ENCODE assay signal across 17 cellular contexts in genomic region chr14:32383337-32384009, GRCh38. TPM values are rescaled to one million over a fixed set of nuclear protein-coding genes. Genes with fewer than 3 reads are reported as not detected.
A peak's percentile ranks its signal among the peaks of the same experiment; 100 is the strongest.
DNase-seq lines count a peak whose midpoint lies in the region; ATAC-seq, FAIRE-seq and TF ChIP-seq lines count a peak whose summit lies in the region.
"Had no signal": no experiment of that assay in that cellular context is flagged by ENCODE, and none has a peak within 500 bp of the region (broad histone marks: within the 10 kb centered on the region; RNA-seq: fewer than 3 reads in every experiment).

No MANE protein-coding gene starts in this region.

- no peaks in the 10 kb centered on the region for H3K36me3 Mint-ChIP-seq in T-helper 17 cell (ENCODE audit: low read depth)

- no peak overlapping the region for H3K4me2 ChIP-seq in SK-N-SH

- ATAC-seq in SK-N-SH treated with all-trans-retinoic acid at 6 μM for 48 hours = peak; percentile 16; the same call in 1 of the 3 replicates
- ATAC-seq in T-helper 17 cell = no peak

- no peak for DNase-seq in SK-N-SH
- DNase-seq in bronchial epithelial cell (ENCODE audit: low read depth) = peak; percentile 70
- DNase-seq in fibroblast of the aortic adventitia (ENCODE audit: low read depth) = peak; percentile 25
- no peak for DNase-seq in effector memory CD4-positive, alpha-beta T cell
- no peak for DNase-seq in T-helper 17 cell
- no peak for DNase-seq in cerebellum (ENCODE audit: low spot score)
- no peak for DNase-seq in H4 (ENCODE audit: low spot score)
- DNase-seq: 8988T; CD4-positive, alpha-beta T cell; Kasumi-1; NCI-H1092 treated with DMSO at 0.1 percent for 48 hours; NCI-H2081 treated with DMSO at 0.1 percent for 48 hours had no signal

- H3K9me2 ChIP-seq in SK-N-SH = no peaks in the 10 kb centered on the region

- H3K36me3 ChIP-seq in SK-N-SH (replicated peaks in 1 of 2; ENCODE audit: control insufficient read depth in 1 of 2, insufficient read depth in 2 of 2, low read length in 1 of 2) (no peaks in the 10 kb centered on the region), bronchial epithelial cell (ENCODE audit: control insufficient read depth, insufficient read depth, low read length) (no peaks in the 10 kb centered on the region)
- no peaks in the 10 kb centered on the region for H3K36me3 ChIP-seq in effector memory CD4-positive, alpha-beta T cell (ENCODE audit: control insufficient read depth, insufficient read depth, low read length)
- H3K36me3 ChIP-seq: BE2C, SJSA1 had no signal

- peaks cover 27% of the 10 kb centered on the region for H3K27me3 Mint-ChIP-seq in T-helper 17 cell

- H4K20me1 ChIP-seq in SK-N-SH (ENCODE audit: insufficient read depth) = no peaks in the 10 kb centered on the region

- H3K9ac ChIP-seq in SK-N-SH = no peak overlapping the region

- POLR2A ChIA-PET in SK-N-SH (lab: Yijun Ruan, JAX) = no interaction called here

- H3K4me3 ChIP-seq in SK-N-SH (ENCODE audit: low read depth in 2 of 2, low read length in 1 of 2) (no peak overlapping the region), bronchial epithelial cell (ENCODE audit: low read depth, low read length) (no peak overlapping the region), fibroblast of the aortic adventitia (ENCODE audit: low read depth, low read length) (no peak overlapping the region)
- no peak overlapping the region for H3K4me3 ChIP-seq in effector memory CD4-positive, alpha-beta T cell (ENCODE audit: insufficient read depth, low read depth, low read length, poor library complexity, severe bottlenecking)
- H3K4me3 ChIP-seq: SJSA1 had no signal

- H3K79me2 ChIP-seq in SK-N-SH (ENCODE audit: insufficient read depth) = no peaks in the 10 kb centered on the region

- TF ChIP-seq EP300 in SK-N-SH (IDR thresholded peaks at IDR 0.05; ENCODE audit: borderline replicate concordance in 1 of 2, low read depth in 1 of 2, low read length in 1 of 2) = no peak

- FAIRE-seq in bronchial epithelial cell (lab: Jason Lieb, UNC) = no peak
- FAIRE-seq: GM19239 had no signal

- TF ChIP-seq RAD21 in SK-N-SH (IDR thresholded peaks at IDR 0.05; ENCODE audit: low read length) = no peak

- no peak overlapping the region for H3K27ac ChIP-seq in SK-N-SH (ENCODE audit: low read depth in 2 of 2, low read length in 1 of 2)
- no peak overlapping the region for H3K27ac ChIP-seq in effector memory CD4-positive, alpha-beta T cell (ENCODE audit: insufficient read depth, low read length, poor library complexity, severe bottlenecking)
- H3K27ac ChIP-seq: RWPE1, SJSA1 had no signal

- H3K27ac Mint-ChIP-seq in T-helper 17 cell = no peak overlapping the region
- H3K27ac Mint-ChIP-seq: CD4-positive, alpha-beta T cell had no signal

- H3K4me3 Mint-ChIP-seq in T-helper 17 cell = no peak overlapping the region
- H3K4me3 Mint-ChIP-seq: CD4-positive, alpha-beta T cell had no signal

- no peaks in the 10 kb centered on the region for H3K27me3 ChIP-seq in SK-N-SH (ENCODE audit: insufficient read depth)
- no peaks in the 10 kb centered on the region for H3K27me3 ChIP-seq in bronchial epithelial cell (ENCODE audit: control insufficient read depth, insufficient read depth, low read length)
- no peaks in the 10 kb centered on the region for H3K27me3 ChIP-seq in effector memory CD4-positive, alpha-beta T cell (replicated peaks; ENCODE audit: control insufficient read depth, insufficient read depth, low read length, poor library complexity, severe bottlenecking)
- H3K27me3 ChIP-seq: BE2C, SJSA1 had no signal

- H3F3A ChIP-seq in SK-N-SH (replicated peaks; ENCODE audit: insufficient read depth) = no peaks in the 10 kb centered on the region

- no peaks in the 10 kb centered on the region for H3K9me3 ChIP-seq in SK-N-SH
- H3K9me3 ChIP-seq in effector memory CD4-positive, alpha-beta T cell (ENCODE audit: control insufficient read depth, low read length) = no peaks in the 10 kb centered on the region
- H3K9me3 ChIP-seq in T-helper 17 cell (ENCODE audit: control insufficient read depth, low read length, poor library complexity, severe bottlenecking) = no peaks in the 10 kb centered on the region
- H3K9me3 ChIP-seq: BE2C had no signal

- CTCF ChIA-PET in SK-N-SH (lab: Yijun Ruan, JAX) = interaction anchor here (0.5 to 3.6 kb wide), 29 partner anchors 8 to 873 kb away, joined by 3 to 58 read pairs (median 4); partner anchors contain the start of gene ARHGAP5

- 90% methylated on average over 3 of the region's 3 CpGs for WGBS in SK-N-SH (ENCODE audit: low lambda C conversion rate)

- H3K4me1 ChIP-seq in SK-N-SH (ENCODE audit: control insufficient read depth in 1 of 2, insufficient read depth in 2 of 2, low read depth in 1 of 2, low read length in 1 of 2) = no peaks in the 10 kb centered on the region; a peak in 1 of 4 replicates
- H3K4me1 ChIP-seq in effector memory CD4-positive, alpha-beta T cell (ENCODE audit: control insufficient read depth, insufficient read depth, low read length, poor library complexity, severe bottlenecking) = no peaks in the 10 kb centered on the region
- H3K4me1 ChIP-seq: BE2C, SJSA1 had no signal

- TF ChIP-seq CTCF in SK-N-SH (IDR thresholded peaks at IDR 0.05) (no peak), bronchial epithelial cell (IDR thresholded peaks at IDR 0.05; ENCODE audit: insufficient read depth, low read length, severe bottlenecking) (no peak), fibroblast of the aortic adventitia (IDR thresholded peaks at IDR 0.05; ENCODE audit: insufficient read depth, low read length) (no peak)

- peaks cover 2% of the 10 kb centered on the region for H3K4me1 Mint-ChIP-seq in T-helper 17 cell

- H2AFZ ChIP-seq in SK-N-SH (ENCODE audit: low read depth) = no peak overlapping the region

TF ChIP-seq in SK-N-SH treated with all-trans-retinoic acid at 6 μM for 48 hours, 23 proteins besides CTCF, POLR2A, EP300 and RAD21 (continues in another document):
- TF ChIP-seq CSDC2 (CRISPR knock-in tag; IDR thresholded peaks at IDR 0.05) (no peak), BACH2 (CRISPR knock-in tag; IDR thresholded peaks at IDR 0.05; ENCODE audit: borderline replicate concordance) (no peak), ZC3H10 (CRISPR knock-in tag; IDR thresholded peaks at IDR 0.05) (no peak), PATZ1 (CRISPR knock-in tag; IDR thresholded peaks at IDR 0.05; ENCODE audit: borderline replicate concordance) (no peak), PPARA (CRISPR knock-in tag; IDR thresholded peaks at IDR 0.05; ENCODE audit: borderline replicate concordance) (no peak), SNAI2 (CRISPR knock-in tag; IDR thresholded peaks at IDR 0.05) (no peak), ISL1 (CRISPR knock-in tag; IDR thresholded peaks at IDR 0.05) (no peak), ESRRG (CRISPR knock-in tag; IDR thresholded peaks at IDR 0.05) (no peak), ZNF565 (CRISPR knock-in tag; conservative IDR thresholded peaks at IDR 0.05; ENCODE audit: low read depth) (no peak), ZNF8 (CRISPR knock-in tag; IDR thresholded peaks at IDR 0.05) (no peak), ZFP3 (CRISPR knock-in tag; IDR thresholded peaks at IDR 0.05) (no peak)

TF ChIP-seq in SK-N-SH, 30 proteins besides CTCF, POLR2A, EP300 and RAD21:
- no peak for TF ChIP-seq NRF1 (IDR thresholded peaks at IDR 0.05; ENCODE audit: low read depth, low read length)

RNA-seq across cellular contexts. Expression of gene AKAP6, which starts 54.4 kb away (rescaled TPM):
- 1.7 and 4.1 TPM in 2 replicates for polyA plus RNA-seq in SK-N-SH (2012; rRNA removed)
- polyA plus RNA-seq in SK-N-SH (2012; cell fraction: cytosol; rRNA removed) = 3.3 TPM in 2 replicates
- polyA plus RNA-seq in SK-N-SH (2012; cell fraction: nucleus; rRNA removed) = 4.3 and 5.7 TPM in 2 replicates
- total RNA-seq in bronchial epithelial cell (4.2 and 10.6 TPM in 2 replicates), fibroblast of the aortic adventitia (ENCODE audit: low replicate concordance) (0.33 and 2.2 TPM in 2 replicates), T-helper 17 cell (1 to 10 TPM; 1.9 to 2.9 TPM), cerebellum (223 TPM)
- total RNA-seq in H4 (2014; rRNA removed; shearing (Covaris generic)) = 25.9 and 38.6 TPM in 2 replicates

Comparison
In these comparisons a context has a peak if more than half of its experiments do, and no peak if none do; other contexts are left out.
1. DNase-seq: peak in bronchial epithelial cell (single experiment) and fibroblast of the aortic adventitia (single experiment); none in SK-N-SH (single experiment), effector memory CD4-positive, alpha-beta T cell (0 of 3), T-helper 17 cell (0 of 3), cerebellum (single experiment) and H4 (single experiment).